Comparison of ENCODE assay signal across 19 cellular contexts in the genomic region with DNA sequence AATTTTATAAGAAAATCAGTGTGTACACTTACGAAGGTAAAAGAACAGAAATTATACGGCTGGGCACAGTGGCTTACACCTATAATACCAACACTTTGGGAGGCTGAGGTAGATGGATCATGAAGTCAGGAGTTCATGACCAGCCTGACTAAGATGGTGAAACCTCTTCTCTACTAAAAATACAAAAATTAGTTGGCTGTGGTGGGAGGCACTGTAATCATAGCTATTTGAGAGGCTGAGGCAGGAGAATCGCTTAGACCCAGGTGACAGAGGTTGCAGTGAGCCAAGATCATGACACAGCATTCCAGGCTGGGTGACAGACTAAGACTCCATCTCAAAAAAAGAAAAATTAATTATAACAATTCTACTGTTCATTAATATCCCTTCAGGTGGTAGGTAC.
"Had no signal": no experiment of that assay in that cellular context is flagged by ENCODE, and none has a peak within 500 bp of the region (broad histone marks: within the 10 kb centered on the region; RNA-seq: fewer than 3 reads in every experiment).

No MANE protein-coding gene starts in this region.

- DNase-seq: KBM-7, NCI-H1092, NCI-H1105 treated with DMSO at 0.1 percent for 48 hours, NCI-H1417 treated with DMSO at 0.1 percent for 48 hours, NCI-H187, NCI-H2081 treated with DMSO at 0.1 percent for 48 hours, NCI-H2171, NCI-H226, NCI-H446, NCI-H510A, NCI-H524 treated with DMSO at 0.1 percent for 48 hours, NCI-H69, NCI-H774, Right ventricle myocardium superior, RPMI8226, SIG-M5 had no signal

- H3K4me3 ChIP-seq: SJSA1, SK-N-MC had no signal

- H3K4me1 ChIP-seq: SJSA1 had no signal

- H3K27me3 ChIP-seq: SJSA1 had no signal

- H3K9me3 ChIP-seq: SJSA1 had no signal

- H3K27ac ChIP-seq: HL-60, SJSA1, SK-N-MC had no signal

- H3K36me3 ChIP-seq: SJSA1 had no signal
